In genomic region chr17:31357831-31358400, GRCh38 we compare ENCODE assay signal across 19 cellular contexts. TPM values are rescaled to one million over a fixed set of nuclear protein-coding genes. Genes with fewer than 3 reads are reported as not detected.
DNase-seq lines count a peak whose midpoint lies in the region; ATAC-seq and TF ChIP-seq lines count a peak whose summit lies in the region.
"Had no signal": no experiment of that assay in that cellular context is flagged by ENCODE, and none has a peak within 500 bp of the region (broad histone marks: within the 10 kb centered on the region; RNA-seq: fewer than 3 reads in every experiment).

No MANE protein-coding gene starts in this region.

- TF ChIP-seq CTCF in progenitor cell of endocrine pancreas (IDR thresholded peaks at IDR 0.05; ENCODE audit: unreplicated experiment) = no peak

- H3K9me3 Mint-ChIP-seq in progenitor cell of endocrine pancreas (ENCODE audit: low read depth) = no peaks in the 10 kb centered on the region

- H3K4me1 Mint-ChIP-seq in progenitor cell of endocrine pancreas (ENCODE audit: low read depth) = peaks cover 16% of the 10 kb centered on the region

- DNase-seq in NCI-H2196 (lab: John Stamatoyannopoulos, UW; ENCODE audit: unreplicated experiment) (peak; percentile 3), NCI-H2196 treated with DMSO at 0.1 percent for 48 hours (lab: John Stamatoyannopoulos, UW; ENCODE audit: unreplicated experiment) (no peak), NCI-H2081 (lab: John Stamatoyannopoulos, UW) (peak; percentile 9 to 39), dedifferentiated amniotic fluid mesenchymal stem cell (ENCODE audit: extremely low spot score) (peak; percentile 47), progenitor cell of endocrine pancreas (ENCODE audit: low spot score, unreplicated experiment) (no peak), SHP77 treated with DMSO at 0.1 percent for 48 hours (lab: John Stamatoyannopoulos, UW) (no peak), activated T-cell treated with anti-CD3 and anti-CD28 coated beads for 4 hours (no peak)
- DNase-seq: activated CD4-positive, alpha-beta T cell treated with anti-CD3 and anti-CD28 coated beads for 48 hours; DMS79 treated with DMSO at 0.1 percent for 48 hours; erythroblast; left ventricle myocardium superior; NCI-H1048; NCI-H2227 treated with DMSO at 0.1 percent for 48 hours; stimulated activated CD4-positive, alpha-beta T cell treated with anti-CD3 and anti-CD28 coated beads, Interleukin-4, amount 100 ng/mL, for 24 hours; upper lobe of left lung had no signal

- H3K27me3 Mint-ChIP-seq in progenitor cell of endocrine pancreas = no peaks in the 10 kb centered on the region

- H3K36me3 Mint-ChIP-seq in progenitor cell of endocrine pancreas (ENCODE audit: insufficient read depth) = peaks cover 40% of the 10 kb centered on the region

- no peak for ATAC-seq in GM21515 (IDR thresholded peaks at IDR 0.05; ENCODE audit: unreplicated experiment)
- ATAC-seq: left ventricle myocardium superior had no signal

- H3K27ac Mint-ChIP-seq in progenitor cell of endocrine pancreas = peak overlapping the region; percentile 54
- H3K27ac Mint-ChIP-seq: CD14-positive monocyte had no signal

- no peak overlapping the region for H3K4me3 Mint-ChIP-seq in progenitor cell of endocrine pancreas (ENCODE audit: low read depth)
- H3K4me3 Mint-ChIP-seq: CD14-positive monocyte had no signal

RNA-seq across cellular contexts. Expression of gene RAB11FIP4, which starts 33.6 kb away (rescaled TPM):
- 65.5 and 66.1 TPM in 2 replicates for total RNA-seq in progenitor cell of endocrine pancreas

RNA-seq across cellular contexts. Expression of gene EVI2A, which starts 36.5 kb away (rescaled TPM):
- total RNA-seq in progenitor cell of endocrine pancreas = not detected in 2 replicates
- total RNA-seq: bronchial epithelial cell, smooth muscle cell had no signal

RNA-seq across cellular contexts. Expression of gene EVI2B, which starts 44.1 kb away (rescaled TPM):
- not detected in 2 replicates for total RNA-seq in progenitor cell of endocrine pancreas
- total RNA-seq: bronchial epithelial cell, smooth muscle cell had no signal

Comparison
In these comparisons a context has a peak if more than half of its experiments do, and no peak if none do; other contexts are left out.
1. DNase-seq: peak in NCI-H2196 (single experiment), NCI-H2081 (2 of 2) and dedifferentiated amniotic fluid mesenchymal stem cell (single experiment); none in NCI-H2196 treated with DMSO at 0.1 percent for 48 hours (single experiment), progenitor cell of endocrine pancreas (single experiment), SHP77 treated with DMSO at 0.1 percent for 48 hours (single experiment) and activated T-cell treated with anti-CD3 and anti-CD28 coated beads for 4 hours (single experiment).